1 cellular context compared by ENCODE assay signal in genomic region chr15:45395956-45396355, GRCh38.
TF ChIP-seq lines count a peak whose summit lies in the region.

No MANE protein-coding gene starts in this region.

TF ChIP-seq in HepG2, 621 proteins besides CTCF, POLR2A, EP300 and RAD21:
- no peak for TF ChIP-seq E2F2 (CRISPR knock-in tag; IDR thresholded peaks at IDR 0.05; ENCODE audit: borderline replicate concordance)
- no peak for TF ChIP-seq RFX3 (CRISPR knock-in tag; IDR thresholded peaks at IDR 0.05)
- TF ChIP-seq ZNF660 (CRISPR knock-in tag; IDR thresholded peaks at IDR 0.05; ENCODE audit: borderline replicate concordance, low read depth), result no peak
- TF ChIP-seq ZNF512B (CRISPR knock-in tag; IDR thresholded peaks at IDR 0.05; ENCODE audit: borderline replicate concordance), result no peak
- no peak for TF ChIP-seq ZBTB3 (CRISPR knock-in tag; IDR thresholded peaks at IDR 0.05; ENCODE audit: borderline replicate concordance, low read depth)
- no peak for TF ChIP-seq NFAT5 (CRISPR knock-in tag; IDR thresholded peaks at IDR 0.05)
